ENCODE assay signal across 20 cellular contexts in the genomic region with DNA sequence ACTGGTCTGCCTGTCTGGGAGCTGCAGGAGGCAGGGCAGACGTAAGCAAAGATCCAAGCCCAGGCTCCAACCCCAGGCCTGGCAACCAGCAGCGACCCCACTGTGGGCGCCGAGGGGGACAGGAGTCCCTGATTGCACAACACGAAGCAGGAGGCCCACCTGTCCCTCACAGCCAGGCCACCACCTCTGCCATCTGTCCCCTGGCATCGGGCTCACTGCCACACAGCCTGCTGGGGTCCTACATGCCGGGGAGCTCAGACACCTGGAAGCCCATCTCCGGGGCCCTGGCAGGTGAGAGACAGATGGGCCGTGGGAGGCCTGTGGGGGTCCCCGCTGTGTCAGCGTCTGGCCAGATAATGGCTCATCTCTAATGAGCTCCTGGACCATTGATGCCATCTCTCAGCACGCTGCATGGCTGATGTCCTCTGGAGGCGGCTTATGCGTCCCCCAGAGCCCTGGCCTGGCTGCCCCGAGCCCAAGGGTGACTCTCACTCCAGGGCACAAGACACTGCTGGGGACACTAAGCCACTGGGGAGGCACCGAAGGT. TPM values are rescaled to one million over a fixed set of nuclear protein-coding genes. Genes with fewer than 3 reads are reported as not detected.
DNase-seq lines count a peak whose midpoint lies in the region; ATAC-seq, FAIRE-seq and TF ChIP-seq lines count a peak whose summit lies in the region.
"Had no signal": no experiment of that assay in that cellular context is flagged by ENCODE, and none has a peak within 500 bp of the region (broad histone marks: within the 10 kb centered on the region; RNA-seq: fewer than 3 reads in every experiment).

No MANE protein-coding gene starts in this region.

- TF ChIP-seq EP300 in HepG2 (IDR thresholded peaks at IDR 0.05; ENCODE audit: low read depth in 2 of 2, low read length in 2 of 2): no peak
- TF ChIP-seq EP300 in HepG2 (CRISPR knock-in tag; IDR thresholded peaks at IDR 0.05; ENCODE audit: borderline replicate concordance): no peak

- H3K9ac ChIP-seq in HepG2 (ENCODE audit: insufficient read depth, low read depth, low read length): no peak overlapping the region

- H3K4me3 ChIP-seq in HepG2 (replicated peaks in 1 of 3; ENCODE audit: insufficient read depth in 1 of 3, low read depth in 2 of 3, low read length in 3 of 3) (no peak overlapping the region), aorta (ENCODE audit: low read length in 2 of 2) (no peak overlapping the region)
- H3K4me3 ChIP-seq: vagina had no signal

- in situ Hi-C loops in HepG2 (cut with HindIII; ENCODE audit: extremely low pct_ligation_motif_present, low pct_unique_long_range_greater_than_20kb) (loop anchor here (5.0 to 10.0 kb wide), 2 partner anchors 60 to 137 kb away; no protein-coding TSS in a partner anchor), ACHN (cut with HindIII; ENCODE audit: low pct_ligation_motif_present, low pct_unique_long_range_greater_than_20kb, low sequenced_read_pairs) (no loop called here)

- no peak overlapping the region for H3K27ac Mint-ChIP-seq in T-cell
- H3K27ac Mint-ChIP-seq: activated CD4-positive, alpha-beta memory T cell treated with anti-CD3 and anti-CD28 coated beads for 36 hours; B cell; effector memory CD8-positive, alpha-beta T cell; immature natural killer cell; T-helper 1 cell treated with Interleukin-12 subunit alpha and Interleukin-12 subunit beta and Interleukin-4 antibody, amounts not matched to agents 30 μg/mL and 1 μg/mL, for 36 hours had no signal

- no peak overlapping the region for H3K4me2 ChIP-seq in HepG2 (ENCODE audit: low read depth, low read length)

- peak overlapping the region; percentile 65 for H3K27ac ChIP-seq in cingulate gyrus (ENCODE audit: low read depth, low read length)
- no peak overlapping the region for H3K27ac ChIP-seq in HepG2 (ENCODE audit: extremely low read length, insufficient read depth, low read length)
- H3K27ac ChIP-seq in aorta (ENCODE audit: low read depth in 1 of 2, low read length in 2 of 2): no peak overlapping the region
- H3K27ac ChIP-seq: vagina had no signal

- TF ChIP-seq CTCF in HepG2 (CRISPR knock-in tag; IDR thresholded peaks at IDR 0.05): no peak

- TF ChIP-seq POLR2A in HepG2 (IDR thresholded peaks at IDR 0.05; ENCODE audit: insufficient read depth in 1 of 2, low read depth in 2 of 2, low read length in 2 of 2): no peak

- CTCF ChIA-PET in HepG2 (lab: Yijun Ruan, JAX; ENCODE audit: low intra/inter-chr PET ratio, low total read pairs): no interaction called here
- CTCF ChIA-PET in T-cell (lab: Charles Lee): no interaction called here

- WGBS in HepG2 (ENCODE audit: low lambda C conversion rate): 84% methylated on average over 6 of the region's 16 CpGs
- whole genome bisulfite sequencing in aorta, 2 donors: 89 to 90% methylated on average over 16 of the region's 16 CpGs

- H3K79me2 ChIP-seq in HepG2 (ENCODE audit: insufficient read depth, low read length): no peaks in the 10 kb centered on the region

- POLR2A ChIA-PET in HepG2 (lab: Yijun Ruan, JAX) (interaction anchor here (0.7 kb wide), 1 partner anchor 65 kb away, joined by 4 read pairs; no protein-coding TSS in a partner anchor), T-cell (lab: Charles Lee) (no interaction called here)

- FAIRE-seq in HepG2 (lab: Jason Lieb, UNC): no peak

- no peak overlapping the region for H2AFZ ChIP-seq in HepG2 (ENCODE audit: low read length)

- no peaks in the 10 kb centered on the region for H3K9me3 Mint-ChIP-seq in T-cell
- H3K9me3 Mint-ChIP-seq: activated CD4-positive, alpha-beta memory T cell treated with anti-CD3 and anti-CD28 coated beads for 36 hours; effector memory CD8-positive, alpha-beta T cell; immature natural killer cell; T-helper 1 cell treated with Interleukin-12 subunit alpha and Interleukin-12 subunit beta and Interleukin-4 antibody, amounts not matched to agents 30 μg/mL and 1 μg/mL, for 36 hours had no signal

- H3K4me3 Mint-ChIP-seq in T-cell: no peak overlapping the region
- H3K4me3 Mint-ChIP-seq: activated CD4-positive, alpha-beta memory T cell treated with anti-CD3 and anti-CD28 coated beads for 36 hours; B cell; effector memory CD8-positive, alpha-beta T cell; immature natural killer cell; T-helper 1 cell treated with Interleukin-12 subunit alpha and Interleukin-12 subunit beta and Interleukin-4 antibody, amounts not matched to agents 30 μg/mL and 1 μg/mL, for 36 hours had no signal

- ATAC-seq in Right ventricle myocardium inferior: no peak
- ATAC-seq in HepG2: no peak
- ATAC-seq in aorta (ENCODE audit: low FRiP score): no peak
- ATAC-seq in GM18519 (IDR thresholded peaks at IDR 0.05; ENCODE audit: low FRiP score, unreplicated experiment): no peak
- ATAC-seq in T-cell (replicated peaks in 1 of 4): no peak
- ATAC-seq: effector memory CD8-positive, alpha-beta T cell had no signal

- H3K27me3 ChIP-seq in HepG2 (ENCODE audit: control insufficient read depth in 1 of 2, insufficient read depth in 2 of 2, low read length in 2 of 2) (peaks cover 0 to 8% of the 10 kb centered on the region in 2 experiments; a peak in 1 of 5 replicates), aorta (ENCODE audit: control insufficient read depth in 1 of 2, insufficient read depth in 2 of 2, low read length in 1 of 2) (no peaks in the 10 kb centered on the region)
- H3K27me3 ChIP-seq: vagina had no signal

- TF ChIP-seq RAD21 in HepG2 (CRISPR knock-in tag; IDR thresholded peaks at IDR 0.05): no peak

- DNase-seq in Right ventricle myocardium inferior (ENCODE audit: missing footprints) (peak; percentile 45), cardiac septum (ENCODE audit: low spot score) (no peak), HepG2 (ENCODE audit: low spot score) (no peak), aorta (peak; percentile 38 to 65), ACHN (no peak), T-cell (no peak)
- DNase-seq: activated CD4-positive, alpha-beta memory T cell treated with anti-CD3 and anti-CD28 coated beads for 36 hours; activated gamma-delta T cell; central memory CD4-positive, alpha-beta T cell; effector memory CD8-positive, alpha-beta T cell; immature natural killer cell; Kasumi-1; mammary epithelial cell; NCI-H510A had no signal

- no peaks in the 10 kb centered on the region for H3K4me1 Mint-ChIP-seq in T-cell
- H3K4me1 Mint-ChIP-seq: B cell, immature natural killer cell had no signal

- H3K36me3 Mint-ChIP-seq in T-cell: no peaks in the 10 kb centered on the region
- H3K36me3 Mint-ChIP-seq: activated CD4-positive, alpha-beta memory T cell treated with anti-CD3 and anti-CD28 coated beads for 36 hours; immature natural killer cell had no signal

- H3K36me3 ChIP-seq in HepG2 (replicated peaks in 1 of 2; ENCODE audit: control insufficient read depth in 1 of 2, insufficient read depth in 2 of 2, low read length in 2 of 2): no peaks in the 10 kb centered on the region
- H3K36me3 ChIP-seq in aorta (ENCODE audit: control insufficient read depth in 1 of 2, insufficient read depth in 2 of 2, low read length in 1 of 2): no peaks in the 10 kb centered on the region
- H3K36me3 ChIP-seq: vagina had no signal

- H3K4me1 ChIP-seq in HepG2 (ENCODE audit: insufficient read depth, low read length) (no peaks in the 10 kb centered on the region), aorta (ENCODE audit: control insufficient read depth in 1 of 2, insufficient read depth in 2 of 2, low read length in 2 of 2) (no peaks in the 10 kb centered on the region)

- H3K9me3 ChIP-seq in HepG2 (ENCODE audit: low read length) (no peaks in the 10 kb centered on the region), aorta (ENCODE audit: control insufficient read depth, low read length) (no peaks in the 10 kb centered on the region)
- H3K9me3 ChIP-seq: vagina had no signal

- H4K20me1 ChIP-seq in HepG2 (ENCODE audit: insufficient read depth, low read length): no peaks in the 10 kb centered on the region

- BruUV-seq in HepG2 (replicated peaks; lab: Mats Ljungman, UMichigan): no TSS peak

- intact Hi-C loops in Right ventricle myocardium inferior (cut with DNase I) (no loop called here), cardiac septum (cut with DNase I) (no loop called here), HepG2 (cut with micrococcal nuclease; ENCODE audit: unreplicated experiment) (no loop called here), aorta (cut with DNase I) (no loop called here)

- peaks cover 0 to 5% of the 10 kb centered on the region in 2 donors for H3K27me3 Mint-ChIP-seq in T-cell
- H3K27me3 Mint-ChIP-seq: activated CD4-positive, alpha-beta memory T cell treated with anti-CD3 and anti-CD28 coated beads for 36 hours had no signal

RNA-seq across cellular contexts. Expression of a gene that starts 11.3 kb away (rescaled TPM):
- total RNA-seq in Right ventricle myocardium inferior (45.3 TPM), cardiac septum (4.4 TPM), HepG2 (2016; rRNA removed; fragmentation: Illumina TruSeq; extraction: Trizol) (1.4 and 1.6 TPM in 2 replicates), aorta (10 to 100 TPM; 12.0 to 50.1 TPM), T-cell (1 to 10 TPM in 4 of 5 donors, under 1 TPM in 1; 0.70 to 2.9 (median 2.0) TPM)
- 0.71 and 0.91 TPM in 2 replicates for total RNA-seq in HepG2 (2016; cell fraction: cytosol; rRNA removed; fragmentation: Illumina TruSeq; extraction: Trizol; ENCODE audit: low read depth)
- 1.4 and 1.9 TPM in 2 replicates for total RNA-seq in HepG2 (2016; cell fraction: insoluble cytoplasmic fraction; rRNA removed; fragmentation: Illumina TruSeq; extraction: Trizol)
- total RNA-seq in HepG2 (2016; cell fraction: membrane; rRNA removed; fragmentation: Illumina TruSeq; extraction: Trizol): 1.5 and 1.7 TPM in 2 replicates
- total RNA-seq in HepG2 (2016; cell fraction: nucleus; rRNA removed; fragmentation: Illumina TruSeq; extraction: Trizol): 0.99 and 1.1 TPM in 2 replicates
- polyA plus RNA-seq in HepG2 (2011; rRNA removed) (4.2 and 8.9 TPM in 2 replicates), aorta (1 to 10 TPM; 2.9 to 4.6 TPM)
- polyA plus RNA-seq in HepG2 (2011; cell fraction: cytosol; rRNA removed): 4.3 and 4.7 TPM in 2 replicates
- 6.6 and 7.6 TPM in 2 replicates for polyA plus RNA-seq in HepG2 (2011; cell fraction: nucleus; rRNA removed)
- 2.1 and 6.2 TPM in 2 replicates for polyA plus RNA-seq in HepG2 (2012)
- 0.32 and 0.38 TPM in 2 replicates for polyA plus RNA-seq in HepG2 (2016; cell fraction: cytosol; fragmentation: Illumina TruSeq; extraction: Trizol; ENCODE audit: low read depth)
- polyA plus RNA-seq in HepG2 (2016; cell fraction: insoluble cytoplasmic fraction; fragmentation: Illumina TruSeq; extraction: Trizol; ENCODE audit: low read depth): 1.7 and 1.8 TPM in 2 replicates
- 0.63 and 0.72 TPM in 2 replicates for polyA plus RNA-seq in HepG2 (2016; cell fraction: membrane; fragmentation: Illumina TruSeq; extraction: Trizol; ENCODE audit: low read depth)
- 2.7 and 3.4 TPM in 2 replicates for polyA plus RNA-seq in HepG2 (2016; cell fraction: nucleus; fragmentation: Illumina TruSeq; extraction: Trizol; ENCODE audit: insufficient read depth, low read depth)
- 3.9 and 12.1 TPM in 2 replicates for polyA minus RNA-seq in HepG2 (2011; rRNA and poly(A)+ RNA removed; ENCODE audit: low replicate concordance)
- polyA minus RNA-seq in HepG2 (2011; cell fraction: cytosol; rRNA and poly(A)+ RNA removed): 6.2 and 6.6 TPM in 2 replicates
- 1.7 and 3.1 TPM in 2 replicates for polyA minus RNA-seq in HepG2 (2011; cell fraction: nucleus; rRNA and poly(A)+ RNA removed)
- total RNA-seq: A172 had no signal
- polyA plus RNA-seq: mammary epithelial cell had no signal

RNA-seq across cellular contexts. Expression of a gene that starts 30.7 kb away (rescaled TPM):
- total RNA-seq in Right ventricle myocardium inferior: 40.4 TPM
- total RNA-seq in cardiac septum: 30.5 TPM
- total RNA-seq in HepG2 (2016; rRNA removed; fragmentation: Illumina TruSeq; extraction: Trizol): 11.7 and 15.1 TPM in 2 replicates
- total RNA-seq in HepG2 (2016; cell fraction: cytosol; rRNA removed; fragmentation: Illumina TruSeq; extraction: Trizol; ENCODE audit: low read depth): 4.0 and 4.2 TPM in 2 replicates
- 11.7 and 14.4 TPM in 2 replicates for total RNA-seq in HepG2 (2016; cell fraction: insoluble cytoplasmic fraction; rRNA removed; fragmentation: Illumina TruSeq; extraction: Trizol)
- total RNA-seq in HepG2 (2016; cell fraction: membrane; rRNA removed; fragmentation: Illumina TruSeq; extraction: Trizol): 9.8 and 10.7 TPM in 2 replicates
- 10.8 and 11.7 TPM in 2 replicates for total RNA-seq in HepG2 (2016; cell fraction: nucleus; rRNA removed; fragmentation: Illumina TruSeq; extraction: Trizol)
- 11.9 and 14.4 TPM in 2 replicates for polyA plus RNA-seq in HepG2 (2011; rRNA removed)
- 18.3 and 21.5 TPM in 2 replicates for polyA plus RNA-seq in HepG2 (2011; cell fraction: cytosol; rRNA removed)
- 15.4 and 17.5 TPM in 2 replicates for polyA plus RNA-seq in HepG2 (2011; cell fraction: nucleus; rRNA removed)
- 9.2 and 11.4 TPM in 2 replicates for polyA plus RNA-seq in HepG2 (2012)
- 3.0 and 3.1 TPM in 2 replicates for polyA plus RNA-seq in HepG2 (2016; cell fraction: cytosol; fragmentation: Illumina TruSeq; extraction: Trizol; ENCODE audit: low read depth)
- polyA plus RNA-seq in HepG2 (2016; cell fraction: insoluble cytoplasmic fraction; fragmentation: Illumina TruSeq; extraction: Trizol; ENCODE audit: low read depth): 11.2 and 12.0 TPM in 2 replicates
- 6.4 and 7.0 TPM in 2 replicates for polyA plus RNA-seq in HepG2 (2016; cell fraction: membrane; fragmentation: Illumina TruSeq; extraction: Trizol; ENCODE audit: low read depth)
- 11.4 and 12.6 TPM in 2 replicates for polyA plus RNA-seq in HepG2 (2016; cell fraction: nucleus; fragmentation: Illumina TruSeq; extraction: Trizol; ENCODE audit: insufficient read depth, low read depth)
- polyA minus RNA-seq in HepG2 (2011; rRNA and poly(A)+ RNA removed; ENCODE audit: low replicate concordance): 21.1 and 25.1 TPM in 2 replicates
- 9.8 and 9.9 TPM in 2 replicates for polyA minus RNA-seq in HepG2 (2011; cell fraction: cytosol; rRNA and poly(A)+ RNA removed)
- 24.2 and 25.4 TPM in 2 replicates for polyA minus RNA-seq in HepG2 (2011; cell fraction: nucleus; rRNA and poly(A)+ RNA removed)
- total RNA-seq in aorta: 10 to 100 TPM in 1 of 2 donors, 1 to 10 TPM in 1; 7.7 to 11.1 TPM
- polyA plus RNA-seq in aorta: 1 to 10 TPM; 6.6 to 7.9 TPM
- total RNA-seq in T-cell: 10 to 100 TPM; 16.6 to 20.3 (median 19.1) TPM

Comparison
In these comparisons a context has a peak if more than half of its experiments do, and no peak if none do; other contexts are left out.
1. DNase-seq: peak in Right ventricle myocardium inferior (single experiment) and aorta (2 of 2); none in cardiac septum (single experiment), HepG2 (single experiment), ACHN (single experiment) and T-cell (0 of 34).